Comparison of ENCODE assay signal across 12 cellular contexts in the genomic region with DNA sequence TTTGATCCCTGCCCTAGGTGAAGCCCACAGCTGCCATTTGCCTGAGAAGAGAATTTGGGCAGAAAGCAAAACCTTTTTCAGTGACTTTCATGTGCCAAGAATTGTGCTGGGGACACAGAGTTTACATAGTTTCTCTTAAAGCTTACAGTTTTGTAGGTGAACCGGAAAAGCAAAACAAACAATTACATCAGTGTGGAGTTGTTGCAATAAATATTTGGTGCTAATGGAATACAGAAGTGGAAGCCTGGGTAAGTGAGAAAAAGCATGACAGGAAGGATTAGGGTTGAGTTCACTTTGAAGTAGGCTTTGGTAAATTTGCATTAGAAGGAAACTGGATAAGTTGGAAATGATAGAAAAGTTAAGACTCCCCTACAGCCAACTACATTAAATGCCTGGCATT.
"Had no signal": no experiment of that assay in that cellular context is flagged by ENCODE, and none has a peak within 500 bp of the region (broad histone marks: within the 10 kb centered on the region; RNA-seq: fewer than 3 reads in every experiment).

No MANE protein-coding gene starts in this region.

- H3K4me3 ChIP-seq: dorsolateral prefrontal cortex, pancreas, stomach, thoracic aorta had no signal

- ATAC-seq: activated CD4-positive, CD25-positive, alpha-beta regulatory T cell treated with anti-CD3 and anti-CD28 coated beads, Interleukin-2, amount 50 U/mL, for 24 hours; activated T-cell treated with anti-CD3 and anti-CD28 coated beads, Interleukin-2, amount 50 U/mL, for 72 hours; pancreas had no signal

- H3K36me3 ChIP-seq: pancreas, stomach, thoracic aorta had no signal

- FAIRE-seq: kidney, pancreas had no signal

- DNase-seq: activated CD4-positive, alpha-beta T cell treated with anti-CD3 and anti-CD28 coated beads, Interleukin-2, amount 50 U/mL, for 48 hours; activated gamma-delta T cell treated with Interleukin-2 at 50 U/mL for 16 hours; activated naive CD8-positive, alpha-beta T cell treated with anti-CD3 and anti-CD28 coated beads for 36 hours; activated T-cell treated with anti-CD3 and anti-CD28 coated beads, Interleukin-2, amount 50 U/mL, for 72 hours; anterior cingulate cortex; dorsolateral prefrontal cortex; kidney; pancreas; stomach; T-helper 2 cell had no signal

- H3K27ac ChIP-seq: dorsolateral prefrontal cortex, pancreas, stomach, thoracic aorta had no signal

- H3K27me3 ChIP-seq: pancreas, stomach had no signal

- H3K9me3 ChIP-seq: pancreas, thoracic aorta had no signal

- H3K4me1 ChIP-seq: pancreas, stomach had no signal
